In genomic region chr21:44071359-44072104, GRCh38 we compare ENCODE assay signal across 1 cellular context.
TF ChIP-seq lines count a peak whose summit lies in the region.

No MANE protein-coding gene starts in this region.

TF ChIP-seq in HEK293, 187 proteins besides CTCF, POLR2A, EP300 and RAD21 (continued from another document):
- no peak for TF ChIP-seq MEIS1 (CRISPR knock-in tag; IDR thresholded peaks at IDR 0.05; ENCODE audit: borderline replicate concordance)
